Comparison of ENCODE assay signal across 35 cellular contexts in genomic region chrX:70921709-70922352, GRCh38. TPM values are rescaled to one million over a fixed set of nuclear protein-coding genes. Genes with fewer than 3 reads are reported as not detected.
A peak's percentile ranks its signal among the peaks of the same experiment; 100 is the strongest.
DNase-seq lines count a peak whose midpoint lies in the region; ATAC-seq, FAIRE-seq and TF ChIP-seq lines count a peak whose summit lies in the region.
"Had no signal": no experiment of that assay in that cellular context is flagged by ENCODE, and none has a peak within 500 bp of the region (broad histone marks: within the 10 kb centered on the region; RNA-seq: fewer than 3 reads in every experiment).

No MANE protein-coding gene starts in this region.

- H4K91ac ChIP-seq in H1 (replicated peaks; ENCODE audit: insufficient read length, low read length), result no peak overlapping the region

- peak overlapping the region; percentile 3; the same call in 1 of the 2 replicates for H3K18ac ChIP-seq in H1 (ENCODE audit: extremely low read depth, low read length)

- H3K27me3 ChIP-seq in H1 (replicated peaks in 1 of 4; ENCODE audit: control insufficient read depth in 3 of 4, extremely low read depth in 1 of 4, insufficient read depth in 3 of 4, low read length in 3 of 4) (no peaks in the 10 kb centered on the region), ovary (no peaks in the 10 kb centered on the region)
- H3K27me3 ChIP-seq: body of pancreas, gastroesophageal sphincter, hepatocyte, left lung, testis, uterus had no signal

- no peak overlapping the region for H2AFZ ChIP-seq in H1 (ENCODE audit: low read length)
- H2AFZ ChIP-seq: hepatocyte had no signal

- no peaks in the 10 kb centered on the region for H3K79me2 ChIP-seq in H1 (ENCODE audit: control insufficient read depth in 1 of 2, insufficient read depth in 2 of 2, low read length in 2 of 2)
- H3K79me2 ChIP-seq: hepatocyte had no signal

- TF ChIP-seq POLR2A in H1 (IDR thresholded peaks at IDR 0.05; ENCODE audit: control extremely low read depth in 1 of 2, low read depth in 2 of 2, low read length in 2 of 2) (no peak), ovary (IDR thresholded peaks at IDR 0.05) (no peak)

- no peak for TF ChIP-seq RAD21 in H1 (IDR thresholded peaks at IDR 0.05 in 1 of 2, conservative IDR thresholded peaks at IDR 0.05 in 1 of 2; ENCODE audit: low read depth in 2 of 2, low read length in 2 of 2)

- H2BK15ac ChIP-seq in H1 (ENCODE audit: low read length), result no peak overlapping the region

- no peak for DNase-seq in activated naive CD8-positive, alpha-beta T cell treated with anti-CD3 and anti-CD28 coated beads, Interleukin-2, amount 10 ng/mL, durations not matched to agents 7 days and 5 days
- no peak for DNase-seq in activated naive CD8-positive, alpha-beta T cell treated with anti-CD3 and anti-CD28 coated beads for 36 hours
- DNase-seq in H1 (ENCODE audit: low read depth in 1 of 2, low spot score in 2 of 2) (no peak), HEK293T (ENCODE audit: extremely low spot score) (no peak), NCI-H69 (lab: John Stamatoyannopoulos, UW) (no peak), ovary (no peak)
- DNase-seq: 8988T; activated CD4-positive, alpha-beta T cell treated with anti-CD3 and anti-CD28 coated beads for 36 hours; activated CD8-positive, alpha-beta T cell treated with anti-CD3 and anti-CD28 coated beads, Interleukin-2, amount 10 ng/mL, durations not matched to agents 7 days and 5 days; activated effector memory CD4-positive, alpha-beta T cell treated with anti-CD3 and anti-CD28 coated beads, Interleukin-2, amount 50 U/mL, for 16 hours; body of pancreas; CD4-positive, alpha-beta T cell; cerebellar nuclear complex; dorsolateral prefrontal cortex; left lung; NCI-H1417 treated with DMSO at 0.1 percent for 48 hours; stimulated activated CD4-positive, alpha-beta T cell treated with anti-CD3 and anti-CD28 coated beads, Interleukin-4, amount 100 ng/mL, for 4 hours; stimulated activated naive CD4-positive, alpha-beta T cell; T-helper 17 cell; testis; uterus had no signal

- H4K20me1 ChIP-seq in H1 (replicated peaks in 1 of 2; ENCODE audit: control insufficient read depth in 1 of 2, insufficient read depth in 2 of 2, low read length in 2 of 2), result no peaks in the 10 kb centered on the region

- ATAC-seq in activated naive CD8-positive, alpha-beta T cell treated with anti-CD3 and anti-CD28 coated beads, Interleukin-2, amount 10 ng/mL, durations not matched to agents 7 days and 5 days (ENCODE audit: low read depth), result no peak
- ATAC-seq in HG03432 (IDR thresholded peaks at IDR 0.05; ENCODE audit: unreplicated experiment), result peak; percentile 61
- no peak for ATAC-seq in GM18870 (IDR thresholded peaks at IDR 0.05; ENCODE audit: unreplicated experiment)
- ATAC-seq: activated CD4-positive, alpha-beta T cell treated with anti-CD3 and anti-CD28 coated beads for 36 hours; activated CD8-positive, alpha-beta T cell treated with anti-CD3 and anti-CD28 coated beads, Interleukin-2, amount 10 ng/mL, durations not matched to agents 7 days and 5 days; body of pancreas; gastroesophageal sphincter; left lung; sciatic nerve; SK-N-SH treated with all-trans-retinoic acid at 6 μM for 48 hours; T-helper 17 cell had no signal

- peak; percentile 68 for FAIRE-seq in H1 (lab: Jason Lieb, UNC)
- FAIRE-seq: D721Med, endothelial cell of umbilical vein had no signal

- no peaks in the 10 kb centered on the region for H3K36me3 Mint-ChIP-seq in activated naive CD8-positive, alpha-beta T cell treated with anti-CD3 and anti-CD28 coated beads, Interleukin-2, amount 10 ng/mL, durations not matched to agents 7 days and 5 days
- H3K36me3 Mint-ChIP-seq in activated naive CD8-positive, alpha-beta T cell treated with anti-CD3 and anti-CD28 coated beads for 36 hours, result no peaks in the 10 kb centered on the region

- H3K79me1 ChIP-seq in H1 (ENCODE audit: low read depth, low read length), result no peaks in the 10 kb centered on the region

- TF ChIP-seq CTCF in H1 (IDR thresholded peaks at IDR 0.05; ENCODE audit: control extremely low read depth in 1 of 3, insufficient read depth in 1 of 3, low read depth in 1 of 3, low read length in 3 of 3), result no peak
- no peak for TF ChIP-seq CTCF in ovary (IDR thresholded peaks at IDR 0.05)

- no peak overlapping the region for H3K9ac ChIP-seq in H1 (replicated peaks in 1 of 4; ENCODE audit: extremely low read depth in 1 of 4, low read depth in 3 of 4, low read length in 3 of 4)
- H3K9ac ChIP-seq: KMS-11 had no signal

- H3K4me1 Mint-ChIP-seq in activated naive CD8-positive, alpha-beta T cell treated with anti-CD3 and anti-CD28 coated beads, Interleukin-2, amount 10 ng/mL, durations not matched to agents 7 days and 5 days, result peaks cover 5% of the 10 kb centered on the region
- H3K4me1 Mint-ChIP-seq in activated naive CD8-positive, alpha-beta T cell treated with anti-CD3 and anti-CD28 coated beads for 36 hours, result peaks cover 6% of the 10 kb centered on the region

- peak overlapping the region; percentile 51 to 54 for H3K4me2 ChIP-seq in H1 (ENCODE audit: insufficient read depth in 1 of 2, low read depth in 2 of 2, low read length in 2 of 2)
- H3K4me2 ChIP-seq: hepatocyte, KMS-11 had no signal

- intact Hi-C loops in ovary (cut with DNase I), result no loop called here

- H3K27ac ChIP-seq in H1 (ENCODE audit: low read depth, low read length) (peak overlapping the region; percentile 54; the same call in 1 of the 2 replicates), ovary (no peak overlapping the region)
- H3K27ac ChIP-seq: body of pancreas, dorsolateral prefrontal cortex, gastroesophageal sphincter, hepatocyte, KMS-11, left lung, neutrophil, testis, uterus had no signal

- POLR2A ChIA-PET in activated naive CD8-positive, alpha-beta T cell treated with anti-CD3 and anti-CD28 coated beads, Interleukin-2, amount 10 ng/mL, durations not matched to agents 7 days and 5 days (lab: Charles Lee), result no interaction called here
- POLR2A ChIA-PET in H1 (lab: Charles Lee; ENCODE audit: partially characterized antibody), result interaction anchor here (0.6 to 3.7 kb wide), 3 partner anchors 9 to 48 kb away, joined by 3 to 32 read pairs (median 5); partner anchors contain the start of gene SLC7A3
- POLR2A ChIA-PET in HEK293T (lab: Yijun Ruan, JAX), result no interaction called here

- 3% methylated on average over 3 of the region's 3 CpGs; no CpG with 5 or more reads in 1 of the 2 experiments for WGBS in H1 (ENCODE audit: extremely low coverage in 1 of 2, insufficient coverage in 1 of 2, insufficient read length in 1 of 2, insufficient replicate concordance in 2 of 2, low coverage in 1 of 2, low lambda C conversion rate in 2 of 2, missing lambda C conversion rate in 1 of 2), 2 experiments
- WGBS in ovary, 3 donors, result 27 to 35% (median 33%) methylated on average over 3 of the region's 3 CpGs

- H3K9me3 Mint-ChIP-seq in activated naive CD8-positive, alpha-beta T cell treated with anti-CD3 and anti-CD28 coated beads, Interleukin-2, amount 10 ng/mL, durations not matched to agents 7 days and 5 days, result no peaks in the 10 kb centered on the region
- no peaks in the 10 kb centered on the region for H3K9me3 Mint-ChIP-seq in activated naive CD8-positive, alpha-beta T cell treated with anti-CD3 and anti-CD28 coated beads for 36 hours
- H3K9me3 Mint-ChIP-seq: CD4-positive, alpha-beta T cell had no signal

- no peak overlapping the region for H3K23ac ChIP-seq in H1 (ENCODE audit: insufficient read length)

- H2BK5ac ChIP-seq in H1 (ENCODE audit: low read depth, low read length), result peak overlapping the region; percentile 76

- no peaks in the 10 kb centered on the region for H3K23me2 ChIP-seq in H1 (ENCODE audit: low read depth, low read length)

- peaks cover 0 to 26% (median 12%) of the 10 kb centered on the region in 4 experiments; a peak in 6 of 8 replicates for H3K36me3 ChIP-seq in H1 (ENCODE audit: control insufficient read depth in 2 of 4, insufficient read depth in 4 of 4, low read length in 3 of 4)
- H3K36me3 ChIP-seq in ovary, result no peaks in the 10 kb centered on the region
- H3K36me3 ChIP-seq: gastroesophageal sphincter, left lung, neutrophil, uterus had no signal

- H2BK120ac ChIP-seq in H1 (replicated peaks; ENCODE audit: low read depth, low read length), result no peak overlapping the region

- no peak overlapping the region for H3K4ac ChIP-seq in H1 (replicated peaks; ENCODE audit: insufficient read length, low read depth, low read length)

- no peak overlapping the region for H4K8ac ChIP-seq in H1 (ENCODE audit: extremely low read depth, insufficient read depth, low read length)

- TF ChIP-seq EP300 in H1 (IDR thresholded peaks at IDR 0.05; ENCODE audit: borderline replicate concordance in 1 of 2, low read depth in 2 of 2, low read length in 2 of 2) (no peak), ovary (IDR thresholded peaks at IDR 0.05) (no peak)

- CTCF ChIA-PET in H1 (lab: Charles Lee; ENCODE audit: partially characterized antibody), result interaction anchor here (1.2 kb wide), 1 partner anchor 13 kb away, joined by 5 read pairs; no protein-coding TSS in a partner anchor
- CTCF ChIA-PET in HEK293T (lab: Yijun Ruan, JAX), result interaction anchor here (0.7 kb wide), 1 partner anchor 272 kb away, joined by 5 read pairs; no protein-coding TSS in a partner anchor

- H3K9me3 ChIP-seq in H1 (ENCODE audit: insufficient read depth in 2 of 2, low read depth in 1 of 2, low read length in 1 of 2) (no peaks in the 10 kb centered on the region), ovary (no peaks in the 10 kb centered on the region)
- H3K9me3 ChIP-seq: body of pancreas, gastroesophageal sphincter, left lung, neutrophil, testis, uterus had no signal

- peak overlapping the region; percentile 37 for H3K27ac Mint-ChIP-seq in activated naive CD8-positive, alpha-beta T cell treated with anti-CD3 and anti-CD28 coated beads, Interleukin-2, amount 10 ng/mL, durations not matched to agents 7 days and 5 days
- no peak overlapping the region for H3K27ac Mint-ChIP-seq in activated naive CD8-positive, alpha-beta T cell treated with anti-CD3 and anti-CD28 coated beads for 36 hours
- H3K27ac Mint-ChIP-seq: activated CD4-positive, alpha-beta T cell treated with anti-CD3 and anti-CD28 coated beads for 36 hours; activated CD8-positive, alpha-beta T cell treated with anti-CD3 and anti-CD28 coated beads, Interleukin-2, amount 10 ng/mL, durations not matched to agents 7 days and 5 days; CD4-positive, alpha-beta T cell; progenitor cell of endocrine pancreas; T-helper 17 cell had no signal

- no peak overlapping the region for H2AK5ac ChIP-seq in H1 (ENCODE audit: low read depth, low read length)

- H2BK20ac ChIP-seq in H1 (ENCODE audit: low read length), result no peak overlapping the region

- H3K4me1 ChIP-seq in H1 (replicated peaks in 1 of 4; ENCODE audit: control insufficient read depth in 3 of 4, insufficient read depth in 4 of 4, low read length in 3 of 4), result peaks cover 0 to 3% (median 1%) of the 10 kb centered on the region in 4 experiments; a peak in 4 of 7 replicates
- no peaks in the 10 kb centered on the region for H3K4me1 ChIP-seq in ovary (ENCODE audit: insufficient read depth)
- H3K4me1 ChIP-seq: body of pancreas, gastroesophageal sphincter, left lung, testis, uterus had no signal

- no peak overlapping the region for H3K56ac ChIP-seq in H1 (replicated peaks; ENCODE audit: insufficient read length, low read depth, low read length)

- peak overlapping the region; percentile 24 for H4K5ac ChIP-seq in H1 (ENCODE audit: insufficient read length, low read depth, low read length)

- H2BK12ac ChIP-seq in H1 (ENCODE audit: low read depth, low read length), result no peak overlapping the region

- no peak overlapping the region for H3K14ac ChIP-seq in H1 (ENCODE audit: insufficient read length)

- H3K4me3 ChIP-seq in H1 (ENCODE audit: extremely low read depth in 1 of 4, insufficient read depth in 2 of 4, low read depth in 3 of 4, low read length in 4 of 4), result peak overlapping the region in 1 of 4 experiments; percentile 32; a peak in 1 of 8 replicates
- no peak overlapping the region for H3K4me3 ChIP-seq in ovary
- H3K4me3 ChIP-seq: body of pancreas, dorsolateral prefrontal cortex, gastroesophageal sphincter, hepatocyte, left lung, testis, uterus had no signal

- peaks cover 2% of the 10 kb centered on the region for H3K27me3 Mint-ChIP-seq in activated naive CD8-positive, alpha-beta T cell treated with anti-CD3 and anti-CD28 coated beads, Interleukin-2, amount 10 ng/mL, durations not matched to agents 7 days and 5 days
- no peaks in the 10 kb centered on the region for H3K27me3 Mint-ChIP-seq in activated naive CD8-positive, alpha-beta T cell treated with anti-CD3 and anti-CD28 coated beads for 36 hours
- H3K27me3 Mint-ChIP-seq: progenitor cell of endocrine pancreas had no signal

- no peak overlapping the region for H3K4me3 Mint-ChIP-seq in activated naive CD8-positive, alpha-beta T cell treated with anti-CD3 and anti-CD28 coated beads, Interleukin-2, amount 10 ng/mL, durations not matched to agents 7 days and 5 days
- no peak overlapping the region for H3K4me3 Mint-ChIP-seq in activated naive CD8-positive, alpha-beta T cell treated with anti-CD3 and anti-CD28 coated beads for 36 hours
- H3K4me3 Mint-ChIP-seq: activated CD4-positive, alpha-beta T cell treated with anti-CD3 and anti-CD28 coated beads for 36 hours; activated CD8-positive, alpha-beta T cell treated with anti-CD3 and anti-CD28 coated beads, Interleukin-2, amount 10 ng/mL, durations not matched to agents 7 days and 5 days; CD4-positive, alpha-beta T cell; T-helper 17 cell had no signal

RNA-seq across cellular contexts. Expression of gene SLC7A3, which starts 9.1 kb away (rescaled TPM):
- under 1 TPM; 0.60 to 0.86 TPM for total RNA-seq in activated naive CD8-positive, alpha-beta T cell treated with anti-CD3 and anti-CD28 coated beads, Interleukin-2, amount 10 ng/mL, durations not matched to agents 7 days and 5 days
- total RNA-seq in activated naive CD8-positive, alpha-beta T cell treated with anti-CD3 and anti-CD28 coated beads for 36 hours, result 1 to 10 TPM; 2.9 to 3.0 TPM
- total RNA-seq in H1 (2021; fragmentation: NEBNext Ultra II Directional; extraction: Animal tissue kit (Norgen Biotek cat#: 25700)), result 218 and 222 TPM in 2 replicates
- polyA plus RNA-seq in H1 (2011; rRNA removed) (306 and 471 TPM in 2 replicates), ovary (1 to 10 TPM in 1 of 2 donors, under 1 TPM in 1; 0.87 to 1.5 TPM)
- polyA plus RNA-seq in H1 (2011; cell fraction: cytosol; rRNA removed), result 246 TPM
- 790 TPM for polyA plus RNA-seq in H1 (2011; cell fraction: nucleus; rRNA removed)
- 185 to 232 TPM (median 195 TPM) in 4 replicates for polyA plus RNA-seq in H1 (2012, experiment 1 of 2)
- 228 TPM for polyA plus RNA-seq in H1 (2012, experiment 2 of 2)
- polyA plus RNA-seq in H1 (2013, experiment 1 of 2), result 241 TPM
- 203 TPM for polyA plus RNA-seq in H1 (2013, experiment 2 of 2)
- polyA minus RNA-seq in H1 (2011; rRNA and poly(A)+ RNA removed), result 446 and 484 TPM in 2 replicates
- polyA minus RNA-seq in H1 (2011; cell fraction: cytosol; rRNA and poly(A)+ RNA removed), result 137 TPM
- 168 TPM for polyA minus RNA-seq in H1 (2011; cell fraction: nucleus; rRNA and poly(A)+ RNA removed)
- total RNA-seq in ovary, result 1 to 10 TPM in 2 of 7 donors, under 1 TPM in 4, not detected in 1; 0.47 to 1.4 (median 0.94) TPM
- total RNA-seq: body of pancreas; CD4-positive, alpha-beta T cell; endothelial cell of umbilical vein; fibroblast of lung; HT1080; left lung; OCI-LY7; T-helper 17 cell had no signal
- polyA plus RNA-seq: endothelial cell of umbilical vein had no signal

RNA-seq across cellular contexts. Expression of gene TEX11, which starts 13.3 kb away (rescaled TPM):
- not detected for total RNA-seq in activated naive CD8-positive, alpha-beta T cell treated with anti-CD3 and anti-CD28 coated beads, Interleukin-2, amount 10 ng/mL, durations not matched to agents 7 days and 5 days
- not detected for total RNA-seq in activated naive CD8-positive, alpha-beta T cell treated with anti-CD3 and anti-CD28 coated beads for 36 hours
- total RNA-seq in H1 (2021; fragmentation: NEBNext Ultra II Directional; extraction: Animal tissue kit (Norgen Biotek cat#: 25700)), result 0.61 and 0.74 TPM in 2 replicates
- polyA plus RNA-seq in H1 (2011; rRNA removed) (0.05 and 0.11 TPM in 2 replicates), ovary (not detected)
- 0.28 TPM for polyA plus RNA-seq in H1 (2011; cell fraction: cytosol; rRNA removed)
- 0.13 TPM for polyA plus RNA-seq in H1 (2011; cell fraction: nucleus; rRNA removed)
- 0.14 to 0.49 TPM (median 0.32 TPM) in 4 replicates for polyA plus RNA-seq in H1 (2012, experiment 1 of 2)
- polyA plus RNA-seq in H1 (2012, experiment 2 of 2), result not detected
- 0.57 TPM for polyA plus RNA-seq in H1 (2013, experiment 1 of 2)
- 0.44 TPM for polyA plus RNA-seq in H1 (2013, experiment 2 of 2)
- polyA minus RNA-seq in H1 (2011; rRNA and poly(A)+ RNA removed), result 0.09 and 0.12 TPM in 2 replicates
- polyA minus RNA-seq in H1 (2011; cell fraction: cytosol; rRNA and poly(A)+ RNA removed), result not detected
- 0.30 TPM for polyA minus RNA-seq in H1 (2011; cell fraction: nucleus; rRNA and poly(A)+ RNA removed)
- not detected for total RNA-seq in ovary
- total RNA-seq: activated CD4-positive, alpha-beta T cell treated with anti-CD3 and anti-CD28 coated beads for 36 hours; activated CD8-positive, alpha-beta T cell treated with anti-CD3 and anti-CD28 coated beads, Interleukin-2, amount 10 ng/mL, durations not matched to agents 7 days and 5 days; CD4-positive, alpha-beta T cell; endothelial cell of umbilical vein; fibroblast of lung; gastroesophageal sphincter; HT1080; left lung; OCI-LY7; sciatic nerve; T-helper 17 cell had no signal
- polyA plus RNA-seq: endothelial cell of umbilical vein, fibroblast of lung, hepatocyte had no signal

Comparison
In these comparisons a context has a peak if more than half of its experiments do, and no peak if none do; other contexts are left out.
1. RNA of gene SLC7A3, which starts 9.1 kb away (total RNA-seq): 218 to 222 TPM in H1; 2.9 to 3.0 TPM in activated naive CD8-positive, alpha-beta T cell treated with anti-CD3 and anti-CD28 coated beads for 36 hours, 0.47 to 1.4 TPM in ovary and 0.60 to 0.86 TPM in activated naive CD8-positive, alpha-beta T cell treated with anti-CD3 and anti-CD28 coated beads, Interleukin-2, amount 10 ng/mL, durations not matched to agents 7 days and 5 days; every median in the first group is over 10 times any median in the second.